26 cellular contexts compared by ENCODE assay signal in the genomic region with DNA sequence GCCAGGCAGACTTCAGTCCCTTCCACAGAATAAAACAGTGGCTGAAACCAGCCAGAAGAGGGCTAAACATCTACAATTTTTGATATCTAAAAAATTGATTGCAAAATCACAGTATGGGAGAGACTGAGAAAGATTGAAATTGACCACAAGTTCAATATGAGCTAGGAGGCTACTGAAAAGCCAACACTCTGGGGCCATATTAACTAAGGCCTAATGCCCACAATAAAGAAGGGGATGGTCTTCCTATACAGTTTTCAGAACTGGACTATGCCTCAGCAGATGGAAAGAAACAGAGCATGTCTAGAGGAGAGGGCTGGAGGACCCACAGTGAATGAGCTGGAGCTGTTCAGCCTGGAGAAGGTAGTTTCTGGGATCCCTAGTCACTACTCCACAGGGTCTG. TPM values are rescaled to one million over a fixed set of nuclear protein-coding genes. Genes with fewer than 3 reads are reported as not detected.
A peak's percentile ranks its signal among the peaks of the same experiment; 100 is the strongest.
DNase-seq lines count a peak whose midpoint lies in the region; ATAC-seq and TF ChIP-seq lines count a peak whose summit lies in the region.
"Had no signal": no experiment of that assay in that cellular context is flagged by ENCODE, and none has a peak within 500 bp of the region (broad histone marks: within the 10 kb centered on the region; RNA-seq: fewer than 3 reads in every experiment).

No MANE protein-coding gene starts in this region.

- H3K4me2 ChIP-seq in PC-9 = 0 out of 2 replicates have a peak overlapping the region, but pooled peaks have one; percentile 1
- H3K4me2 ChIP-seq in neuronal stem cell (ENCODE audit: insufficient read depth, low read length, poor library complexity, severe bottlenecking) = no peak overlapping the region
- H3K4me2 ChIP-seq: A549, KMS-11 had no signal

- peaks cover 71% of the 10 kb centered on the region for H3K79me2 ChIP-seq in PC-9 (ENCODE audit: low read depth)

- H3K27me3 ChIP-seq in CD4-positive, alpha-beta memory T cell (ENCODE audit: insufficient read depth, low read length) = no peaks in the 10 kb centered on the region
- H3K27me3 ChIP-seq in PC-9 (ENCODE audit: insufficient read depth, low read depth) (no peaks in the 10 kb centered on the region), endodermal cell (ENCODE audit: control insufficient read depth, insufficient read depth, low read length, poor library complexity, severe bottlenecking) (no peaks in the 10 kb centered on the region), neuronal stem cell (ENCODE audit: control insufficient read depth in 3 of 3, insufficient read depth in 3 of 3, low read depth in 1 of 3, low read length in 3 of 3) (no peaks in the 10 kb centered on the region)

- no peak overlapping the region for H3K4ac ChIP-seq in neuronal stem cell (ENCODE audit: low read length)

- H2AK5ac ChIP-seq in neuronal stem cell (ENCODE audit: low read depth, low read length) = no peak overlapping the region

- H2BK12ac ChIP-seq in neuronal stem cell (ENCODE audit: low read length) = no peak overlapping the region

- in situ Hi-C loops in G401 (cut with HindIII; ENCODE audit: low sequenced_read_pairs) = no loop called here

- H3K27ac ChIP-seq in CD4-positive, alpha-beta memory T cell (ENCODE audit: low read depth, low read length) = no peak overlapping the region
- H3K27ac ChIP-seq in PC-9 (no peak overlapping the region), endodermal cell (ENCODE audit: low read depth, low read length) (no peak overlapping the region), neuronal stem cell (replicated peaks; ENCODE audit: low read length) (no peak overlapping the region)
- H3K27ac ChIP-seq: A549, HL-60, KMS-11 had no signal

- H2BK5ac ChIP-seq in neuronal stem cell (ENCODE audit: low read length) = peak overlapping the region; percentile 9

- H3K18ac ChIP-seq in neuronal stem cell (ENCODE audit: low read length) = no peak overlapping the region

- H3K4me3 ChIP-seq in CD4-positive, alpha-beta memory T cell (ENCODE audit: low read length in 2 of 2) = no peak overlapping the region
- no peak overlapping the region for H3K4me3 ChIP-seq in PC-9
- no peak overlapping the region for H3K4me3 ChIP-seq in endodermal cell (ENCODE audit: low read length)
- H3K4me3 ChIP-seq in neuronal stem cell (ENCODE audit: low read length in 2 of 2) = no peak overlapping the region
- H3K4me3 ChIP-seq: A549, GM12878, HAP-1 had no signal

- H3K4me1 Mint-ChIP-seq in CD4-positive, alpha-beta memory T cell = peaks cover 2 to 48% (median 15%) of the 10 kb centered on the region in 4 donors
- no peaks in the 10 kb centered on the region for H3K4me1 Mint-ChIP-seq in endodermal cell
- H3K4me1 Mint-ChIP-seq: CD4-positive, CD25-positive, alpha-beta regulatory T cell had no signal

- no peak overlapping the region for H4K8ac ChIP-seq in neuronal stem cell (ENCODE audit: low read depth, low read length)

- BruUV-seq in PC-9 (replicated peaks; lab: Mats Ljungman, UMichigan) = no TSS peak

- H3K27me3 Mint-ChIP-seq in CD4-positive, alpha-beta memory T cell = no peaks in the 10 kb centered on the region
- H3K27me3 Mint-ChIP-seq in endodermal cell (ENCODE audit: insufficient read depth) = peaks cover 14% of the 10 kb centered on the region

- no peak overlapping the region for H3K23ac ChIP-seq in neuronal stem cell (ENCODE audit: low read depth, low read length, poor library complexity)

- CTCF ChIA-PET in CD4-positive, alpha-beta memory T cell (lab: Charles Lee; ENCODE audit: partially characterized antibody) = interaction anchor here (0.8 to 3.7 kb wide), 8 partner anchors 12 to 169 kb away, joined by 3 to 32 read pairs (median 4); a partner anchor contains a TSS
- CTCF ChIA-PET in PC-9 (lab: Charles Lee) = interaction anchor here (1.0 kb wide), 1 partner anchor 169 kb away, joined by 5 read pairs; no protein-coding TSS in a partner anchor

- H4K91ac ChIP-seq in neuronal stem cell (ENCODE audit: low read depth, low read length, poor library complexity) = no peak overlapping the region

- H3K79me1 ChIP-seq in neuronal stem cell (ENCODE audit: low read depth, low read length) = no peaks in the 10 kb centered on the region

- H4K20me1 ChIP-seq in PC-9 (ENCODE audit: insufficient read depth) = no peaks in the 10 kb centered on the region

- H2AFZ ChIP-seq in PC-9 (no peak overlapping the region), neuronal stem cell (ENCODE audit: low read length) (no peak overlapping the region)

- peaks cover 47% of the 10 kb centered on the region for H3F3A ChIP-seq in PC-9 (ENCODE audit: insufficient read depth, low read depth)

- TF ChIP-seq CTCF in PC-9 (conservative IDR thresholded peaks at IDR 0.05) (peak; percentile 21; the same call in 1 of the 2 replicates), endodermal cell (conservative IDR thresholded peaks at IDR 0.05) (peak; percentile 24)

- no peak overlapping the region for H2BK120ac ChIP-seq in neuronal stem cell (ENCODE audit: low read depth, low read length)

- H3K36me3 ChIP-seq in CD4-positive, alpha-beta memory T cell (ENCODE audit: insufficient read depth, low read length) = no peaks in the 10 kb centered on the region
- H3K36me3 ChIP-seq in PC-9 (ENCODE audit: low read depth) (0 out of 2 replicates have a peak, but pooled peaks cover 11% of the 10 kb centered on the region), endodermal cell (ENCODE audit: control insufficient read depth, insufficient read depth, low read length) (no peaks in the 10 kb centered on the region), neuronal stem cell (replicated peaks in 1 of 2; ENCODE audit: control insufficient read depth in 2 of 2, insufficient read depth in 2 of 2, low read length in 2 of 2) (no peaks in the 10 kb centered on the region)
- H3K36me3 ChIP-seq: HAP-1 had no signal

- H3K9me3 Mint-ChIP-seq in CD4-positive, alpha-beta memory T cell = peaks cover 0 to 5% (median 0%) of the 10 kb centered on the region in 8 donors
- no peaks in the 10 kb centered on the region for H3K9me3 Mint-ChIP-seq in endodermal cell

- H3K4me1 ChIP-seq in CD4-positive, alpha-beta memory T cell (ENCODE audit: insufficient read depth, low read length) = no peaks in the 10 kb centered on the region
- peaks cover 67% of the 10 kb centered on the region for H3K4me1 ChIP-seq in PC-9 (replicated peaks; ENCODE audit: insufficient read depth)
- H3K4me1 ChIP-seq in endodermal cell (ENCODE audit: control insufficient read depth, insufficient read depth, low read length) = no peaks in the 10 kb centered on the region
- peaks cover 5 to 7% of the 10 kb centered on the region in 2 donors for H3K4me1 ChIP-seq in neuronal stem cell (ENCODE audit: control insufficient read depth in 2 of 2, insufficient read depth in 1 of 2, low read depth in 1 of 2, low read length in 2 of 2)
- H3K4me1 ChIP-seq: A549, HAP-1 had no signal

- no peaks in the 10 kb centered on the region for H3K9me3 ChIP-seq in CD4-positive, alpha-beta memory T cell (ENCODE audit: control insufficient read depth in 1 of 2, low read length in 2 of 2)
- H3K9me3 ChIP-seq in PC-9 (ENCODE audit: insufficient read depth, low read depth) (peaks cover 5% of the 10 kb centered on the region; the same call in 1 of the 2 replicates), endodermal cell (ENCODE audit: control insufficient read depth, low read length) (no peaks in the 10 kb centered on the region), neuronal stem cell (replicated peaks in 1 of 2; ENCODE audit: control insufficient read depth in 2 of 2, insufficient read depth in 1 of 2, low read depth in 1 of 2, low read length in 2 of 2) (no peaks in the 10 kb centered on the region)
- H3K9me3 ChIP-seq: A549, Caco-2, HAP-1 had no signal

- H3K36me3 Mint-ChIP-seq in CD4-positive, alpha-beta memory T cell = peaks cover 29 to 36% of the 10 kb centered on the region in 2 donors
- no peaks in the 10 kb centered on the region for H3K36me3 Mint-ChIP-seq in endodermal cell (ENCODE audit: low read depth)
- H3K36me3 Mint-ChIP-seq: CD4-positive, CD25-positive, alpha-beta regulatory T cell had no signal

- no peak overlapping the region for H2BK15ac ChIP-seq in neuronal stem cell (ENCODE audit: low read length)

- DNase-seq in CD4-positive, alpha-beta memory T cell = no peak
- DNase-seq in PC-9 (no peak), endodermal cell (no peak), neuronal stem cell (ENCODE audit: low spot score) (no peak), amygdala (lab: John Stamatoyannopoulos, UW) (no peak), G401 (ENCODE audit: low spot score) (no peak)
- DNase-seq: Caco-2; CD4-positive, CD25-positive, alpha-beta regulatory T cell; DMS 273 treated with DMSO at 0.1 percent for 48 hours; DMS79 treated with DMSO at 0.1 percent for 48 hours; NCI-H1105; NCI-H146; NCI-H2029; NCI-H2171; NCI-H345; NCI-H526; OCI-M1; SHP77 treated with DMSO at 0.1 percent for 48 hours had no signal

- H3K27ac Mint-ChIP-seq in CD4-positive, alpha-beta memory T cell = peak overlapping the region in 4 of 7 donors; percentile 65 to 87 (median 83)
- no peak overlapping the region for H3K27ac Mint-ChIP-seq in endodermal cell
- H3K27ac Mint-ChIP-seq: CD4-positive, CD25-positive, alpha-beta regulatory T cell had no signal

- POLR2A ChIA-PET in CD4-positive, alpha-beta memory T cell (lab: Charles Lee; ENCODE audit: partially characterized antibody) = interaction anchor here (1.2 to 1.6 kb wide), 2 partner anchors 54 to 56 kb away, joined by 3 to 4 read pairs; a partner anchor contains a TSS
- POLR2A ChIA-PET in PC-9 (lab: Charles Lee; ENCODE audit: unreplicated experiment) = no interaction called here

- no peaks in the 10 kb centered on the region for H3K9me2 ChIP-seq in PC-9 (ENCODE audit: insufficient read depth)

- ATAC-seq in GM18868 (IDR thresholded peaks at IDR 0.05; ENCODE audit: unreplicated experiment) = no peak
- ATAC-seq: A549, GM12878 had no signal

- H3K4me3 Mint-ChIP-seq in CD4-positive, alpha-beta memory T cell = no peak overlapping the region
- H3K4me3 Mint-ChIP-seq in endodermal cell = no peak overlapping the region
- H3K4me3 Mint-ChIP-seq: CD4-positive, CD25-positive, alpha-beta regulatory T cell had no signal

- intact Hi-C loops in CD4-positive, alpha-beta memory T cell (cut with micrococcal nuclease) = loop anchor here (1.0 kb wide), 1 partner anchor 54 kb away; a partner anchor contains a TSS
- intact Hi-C loops in PC-9 (cut with micrococcal nuclease; ENCODE audit: unreplicated experiment) = loop anchor here (2.0 kb wide), 1 partner anchor 52 kb away; no protein-coding TSS in a partner anchor

- no peak overlapping the region for H3K9ac ChIP-seq in endodermal cell (ENCODE audit: extremely low read depth, low read length, poor library complexity, severe bottlenecking)
- H3K9ac ChIP-seq in neuronal stem cell (ENCODE audit: low read depth, low read length, poor library complexity) = no peak overlapping the region
- H3K9ac ChIP-seq: KMS-11 had no signal

- H3K14ac ChIP-seq in neuronal stem cell (ENCODE audit: low read length) = no peak overlapping the region

RNA-seq across cellular contexts. Expression of a gene that starts 53.2 kb away (rescaled TPM):
- 10 to 100 TPM; 18.0 to 19.3 TPM for total RNA-seq in CD4-positive, alpha-beta memory T cell
- 1 to 10 TPM; 8.3 to 9.0 TPM for polyA plus RNA-seq in CD4-positive, alpha-beta memory T cell
- total RNA-seq in PC-9 (2021) = 4.7 and 6.3 TPM in 2 replicates
- total RNA-seq in endodermal cell = under 1 TPM in 1 of 2 donors, not detected in 1; 0.13 TPM
- polyA plus RNA-seq in endodermal cell (2013, experiment 1 of 2) = 4.3 TPM
- 4.1 TPM for polyA plus RNA-seq in endodermal cell (2013, experiment 2 of 2)
- polyA plus RNA-seq in neuronal stem cell (2013, experiment 1 of 2) = 0.07 TPM
- polyA plus RNA-seq in neuronal stem cell (2013, experiment 2 of 2) = 0.06 TPM
- not detected in 2 replicates for total RNA-seq in G401 (2014; rRNA removed; shearing (Covaris generic))
- total RNA-seq: HT-29 had no signal
- polyA plus RNA-seq: BJ, GM12878 had no signal
